Comparison of ENCODE assay signal across 26 cellular contexts in the genomic region with DNA sequence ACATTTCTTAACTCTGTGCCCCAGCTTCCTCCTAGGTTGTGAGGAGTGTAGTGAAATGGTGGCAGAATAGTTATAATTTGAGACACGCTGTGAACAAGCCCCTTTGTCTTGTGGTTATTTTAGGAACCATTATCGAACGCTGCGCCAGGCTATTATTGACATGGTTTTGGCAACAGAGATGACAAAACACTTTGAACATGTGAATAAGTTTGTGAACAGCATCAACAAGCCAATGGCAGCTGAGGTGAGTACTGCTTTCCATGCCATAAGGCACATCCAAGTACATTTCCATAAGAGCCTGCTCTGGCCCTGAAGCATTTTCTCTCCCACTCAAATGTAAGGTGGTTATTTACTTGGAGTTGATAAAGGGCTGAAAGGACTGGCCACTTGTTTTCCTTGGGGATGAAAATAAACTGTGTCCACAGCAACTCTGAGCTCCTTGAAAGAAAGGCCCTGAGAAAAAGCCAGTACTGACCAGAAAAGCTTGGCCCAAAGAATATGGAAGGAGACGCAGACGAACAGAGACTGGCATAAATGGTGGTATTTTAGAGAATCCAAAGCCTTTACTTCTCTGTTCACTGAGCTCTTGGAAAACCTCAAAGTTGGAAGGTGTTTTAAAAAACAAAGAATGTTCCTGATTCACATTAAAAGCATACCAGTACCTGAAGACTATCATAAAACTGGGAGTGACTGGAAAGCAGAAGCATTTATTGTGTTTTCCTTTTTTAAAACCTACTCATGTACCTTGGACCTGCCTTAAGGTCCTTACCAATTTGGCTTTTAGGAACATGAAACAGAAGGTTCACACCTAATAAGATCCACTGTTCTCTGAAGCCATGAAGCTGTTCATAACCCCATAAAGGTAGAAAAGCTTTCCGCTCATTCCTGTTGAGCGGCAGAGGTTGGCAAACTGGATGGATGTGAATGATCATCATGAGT.
A peak's percentile ranks its signal among the peaks of the same experiment; 100 is the strongest.
DNase-seq lines count a peak whose midpoint lies in the region; ATAC-seq and TF ChIP-seq lines count a peak whose summit lies in the region.
"Had no signal": no experiment of that assay in that cellular context is flagged by ENCODE, and none has a peak within 500 bp of the region (broad histone marks: within the 10 kb centered on the region; RNA-seq: fewer than 3 reads in every experiment).

No MANE protein-coding gene starts in this region.

- no peaks in the 10 kb centered on the region for H3K9me3 ChIP-seq in lower lobe of right lung
- H3K9me3 ChIP-seq in tibial artery = no peaks in the 10 kb centered on the region
- H3K9me3 ChIP-seq: HAP-1 had no signal

- H3K27me3 ChIP-seq in lower lobe of right lung (ENCODE audit: low read depth) (no peaks in the 10 kb centered on the region), tibial artery (no peaks in the 10 kb centered on the region)

- intact Hi-C loops in lower lobe of right lung (cut with DNase I) = no loop called here
- intact Hi-C loops in tibial artery (cut with DNase I; ENCODE audit: low total_unique reads) = loop anchor here (10.0 kb wide), 1 partner anchor 55 kb away; no protein-coding TSS in a partner anchor
- intact Hi-C loops in left ventricle myocardium superior (cut with micrococcal nuclease) = no loop called here

- no peak overlapping the region for H3K4me3 ChIP-seq in lower lobe of right lung
- no peak overlapping the region for H3K4me3 ChIP-seq in tibial artery
- H3K4me3 ChIP-seq: HAP-1, K562, SK-N-MC had no signal

- ATAC-seq in lower lobe of right lung (peak; percentile 50 to 81), GM21825 (IDR thresholded peaks at IDR 0.05; ENCODE audit: unreplicated experiment) (no peak), left ventricle myocardium superior (no peak)
- ATAC-seq: CD8-positive, alpha-beta T cell; K562 had no signal

- peaks cover 8% of the 10 kb centered on the region for H3K4me1 ChIP-seq in lower lobe of right lung
- H3K4me1 ChIP-seq in tibial artery = peaks cover 0 to 61% (median 18%) of the 10 kb centered on the region in 4 donors
- H3K4me1 ChIP-seq: HAP-1 had no signal

- H3K36me3 ChIP-seq in lower lobe of right lung (no peaks in the 10 kb centered on the region), tibial artery (no peaks in the 10 kb centered on the region)
- H3K36me3 ChIP-seq: HAP-1 had no signal

- DNase-seq in NCI-H2171 treated with DMSO at 0.1 percent for 48 hours (lab: John Stamatoyannopoulos, UW) (peak; percentile 2), NCI-H2171 (lab: John Stamatoyannopoulos, UW) (no peak), lower lobe of right lung (no peak), tibial artery (no peak), NCI-H82 treated with DMSO at 0.1 percent for 48 hours (lab: John Stamatoyannopoulos, UW; ENCODE audit: unreplicated experiment) (no peak), left ventricle myocardium superior (no peak)
- DNase-seq: Calu3; CD8-positive, alpha-beta T cell; GOT3; HFFc6; Kasumi-1; NCI-H1105; NCI-H1436 treated with DMSO at 0.1 percent for 48 hours; NCI-H187 treated with DMSO at 0.1 percent for 48 hours; NCI-H2107; NCI-H446 treated with DMSO at 0.1 percent for 48 hours; NCI-H526; NCI-H82; SIG-M5 had no signal

- no peak for TF ChIP-seq CTCF in lower lobe of right lung (IDR thresholded peaks at IDR 0.05)
- TF ChIP-seq CTCF in tibial artery (IDR thresholded peaks at IDR 0.05) = no peak

- H3K27ac ChIP-seq in cingulate gyrus (ENCODE audit: low read depth, low read length) (peak overlapping the region; percentile 0), lower lobe of right lung (no peak overlapping the region), tibial artery (peak overlapping the region; percentile 76 to 86)
- H3K27ac ChIP-seq: 22Rv1, C4-2B, SK-N-MC had no signal

Comparison
In these comparisons a context has a peak if more than half of its experiments do, and no peak if none do; other contexts are left out.
1. ATAC-seq: peak in lower lobe of right lung (2 of 2); none in GM21825 (single experiment) and left ventricle myocardium superior (single experiment).